In the genomic region with DNA sequence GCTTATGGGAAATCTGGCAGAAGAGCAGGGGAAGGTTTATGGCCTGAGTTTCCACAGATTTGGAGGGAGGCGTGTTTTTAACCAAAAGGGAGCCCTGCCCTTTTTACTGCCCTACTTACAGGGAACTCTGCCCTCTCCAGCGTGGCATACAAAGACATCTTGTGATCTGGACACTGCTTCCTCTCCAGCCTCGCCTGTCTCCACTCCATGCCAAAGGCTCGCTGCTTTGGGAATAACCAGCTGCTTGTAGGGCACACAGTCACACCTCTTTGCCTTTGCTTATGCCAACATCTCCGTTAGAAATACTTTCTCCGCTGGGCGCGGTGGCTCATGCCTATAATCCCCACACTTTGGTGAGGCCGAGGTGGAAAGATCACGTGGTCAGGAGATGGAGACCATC, we compare ENCODE assay signal across 27 cellular contexts.
DNase-seq lines count a peak whose midpoint lies in the region; ATAC-seq, FAIRE-seq and TF ChIP-seq lines count a peak whose summit lies in the region.
"Had no signal": no experiment of that assay in that cellular context is flagged by ENCODE, and none has a peak within 500 bp of the region (broad histone marks: within the 10 kb centered on the region; RNA-seq: fewer than 3 reads in every experiment).

No MANE protein-coding gene starts in this region.

- no peaks in the 10 kb centered on the region for H3K79me2 ChIP-seq in GM23338 (replicated peaks; ENCODE audit: insufficient read depth)

- peaks cover 3% of the 10 kb centered on the region for H3K27me3 Mint-ChIP-seq in GM23338 (ENCODE audit: insufficient read depth, low read depth, poor library complexity)
- H3K27me3 Mint-ChIP-seq: CD4-positive, alpha-beta T cell had no signal

- H3K27me3 ChIP-seq in heart right ventricle (no peaks in the 10 kb centered on the region), small intestine (ENCODE audit: control insufficient read depth in 2 of 2, insufficient read depth in 2 of 2, low read length in 2 of 2) (no peaks in the 10 kb centered on the region), GM23338 (ENCODE audit: insufficient read depth) (no peaks in the 10 kb centered on the region), foreskin keratinocyte (no peaks in the 10 kb centered on the region)
- H3K27me3 ChIP-seq: BLaER1, Peyer's patch had no signal

- no peaks in the 10 kb centered on the region for H3K9me3 Mint-ChIP-seq in GM23338
- H3K9me3 Mint-ChIP-seq: CD4-positive, alpha-beta T cell had no signal

- H3K36me3 Mint-ChIP-seq in GM23338 (ENCODE audit: low read depth) = peaks cover 4% of the 10 kb centered on the region; the same call in 2 of the 3 replicates

- H3K4me3 ChIP-seq in heart right ventricle (no peak overlapping the region), small intestine (ENCODE audit: low read depth in 1 of 2, low read length in 2 of 2) (no peak overlapping the region), GM23338 (no peak overlapping the region)
- H3K4me3 ChIP-seq: BLaER1, GM23248, Peyer's patch had no signal

- peaks cover 3 to 44% (median 30%) of the 10 kb centered on the region in 9 donors for H3K4me1 ChIP-seq in heart right ventricle
- peaks cover 2 to 3% of the 10 kb centered on the region in 2 donors for H3K4me1 ChIP-seq in small intestine (ENCODE audit: control insufficient read depth in 2 of 2, insufficient read depth in 1 of 2, low read depth in 1 of 2, low read length in 1 of 2)
- H3K4me1 ChIP-seq in GM23338 (ENCODE audit: insufficient read depth) = peaks cover 11% of the 10 kb centered on the region
- peaks cover 12% of the 10 kb centered on the region for H3K4me1 ChIP-seq in foreskin keratinocyte
- H3K4me1 ChIP-seq: BLaER1 had no signal

- no peak for DNase-seq in Right ventricle myocardium superior
- DNase-seq in Right ventricle myocardium inferior (ENCODE audit: missing footprints) = no peak
- no peak for DNase-seq in heart right ventricle
- DNase-seq in medulla oblongata (ENCODE audit: extremely low spot score) = peak; percentile 61
- peak; percentile 49 for DNase-seq in small intestine
- no peak for DNase-seq in GM23338 (ENCODE audit: low spot score)
- no peak for DNase-seq in foreskin keratinocyte
- DNase-seq: ACHN; CD4-positive, alpha-beta T cell; COR-L47; DMS79 treated with DMSO at 0.1 percent for 48 hours; GM23248; HCEC 1CT; MV-4-11; NCI-H1105 treated with DMSO at 0.1 percent for 48 hours; NCI-H2081; NCI-H2171; NCI-H345; NCI-H524; NCI-H774; NK-92 treated with Interleukin-12 subunit alpha and Interleukin-12 subunit beta, amount 100 ng/mL, for 24 hours had no signal

- H3K27ac ChIP-seq in heart right ventricle = peak overlapping the region in 5 of 10 donors; percentile 2 to 37 (median 15)
- H3K27ac ChIP-seq in small intestine (ENCODE audit: low read depth in 1 of 2, low read length in 1 of 2) = no peak overlapping the region
- H3K27ac ChIP-seq in GM23338 (ENCODE audit: low read depth) = no peak overlapping the region
- no peak overlapping the region for H3K27ac ChIP-seq in foreskin keratinocyte
- H3K27ac ChIP-seq: 22Rv1, BLaER1, GM23248, KMS-11 had no signal

- peaks cover 6% of the 10 kb centered on the region; the same call in 1 of the 2 replicates for H3K9me2 ChIP-seq in GM23338 (ENCODE audit: insufficient read depth)

- no peak overlapping the region for H3K4me3 Mint-ChIP-seq in GM23338
- H3K4me3 Mint-ChIP-seq: CD4-positive, alpha-beta T cell had no signal

- TF ChIP-seq CTCF in heart right ventricle (IDR thresholded peaks at IDR 0.05) (no peak), GM23338 (conservative IDR thresholded peaks at IDR 0.05; ENCODE audit: low read depth in 2 of 2) (no peak), foreskin keratinocyte (conservative IDR thresholded peaks at IDR 0.05) (no peak)

- no peak overlapping the region for H3K27ac Mint-ChIP-seq in GM23338
- H3K27ac Mint-ChIP-seq: CD4-positive, alpha-beta T cell had no signal

- H2AFZ ChIP-seq in GM23338 = no peak overlapping the region
- H2AFZ ChIP-seq: GM23248 had no signal

- no peaks in the 10 kb centered on the region for H3K9me3 ChIP-seq in heart right ventricle
- H3K9me3 ChIP-seq in small intestine (ENCODE audit: control insufficient read depth, low read depth) = no peaks in the 10 kb centered on the region
- H3K9me3 ChIP-seq: BLaER1, Peyer's patch had no signal

- intact Hi-C loops in Right ventricle myocardium superior (cut with DNase I) (no loop called here), Right ventricle myocardium inferior (cut with DNase I) (no loop called here), heart right ventricle (cut with DNase I) (no loop called here)

- peak; percentile 61 for ATAC-seq in Right ventricle myocardium superior (ENCODE audit: poor library complexity)
- ATAC-seq in Right ventricle myocardium inferior = no peak
- peak in 5 of 8 donors; percentile 25 to 70 (median 50) for ATAC-seq in heart right ventricle
- ATAC-seq in GM23338 = no peak
- no peak for ATAC-seq in GM19023 (IDR thresholded peaks at IDR 0.05; ENCODE audit: unreplicated experiment)
- ATAC-seq in foreskin keratinocyte = no peak

- WGBS in heart right ventricle, 2 donors = 79 to 81% methylated on average over 10 of the region's 10 CpGs
- 61 to 82% (median 78%) methylated on average over 10 of the region's 10 CpGs for WGBS in small intestine, 3 donors

- no peaks in the 10 kb centered on the region for H4K20me1 ChIP-seq in GM23338 (replicated peaks; ENCODE audit: insufficient read depth)
- H4K20me1 ChIP-seq: BLaER1 had no signal

- no peak for FAIRE-seq in small intestine (lab: Jason Lieb, UNC)
- FAIRE-seq: GM12891 had no signal

- H3K4me1 Mint-ChIP-seq in GM23338 = peaks cover 11% of the 10 kb centered on the region; the same call in 2 of the 3 replicates

- no peaks in the 10 kb centered on the region for H3F3A ChIP-seq in GM23338 (replicated peaks; ENCODE audit: low read depth)

- no peak overlapping the region for H3K4me2 ChIP-seq in GM23338
- H3K4me2 ChIP-seq: BLaER1, KMS-11 had no signal

- H3K36me3 ChIP-seq in heart right ventricle = peaks cover 0 to 31% (median 0%) of the 10 kb centered on the region in 9 donors
- H3K36me3 ChIP-seq in small intestine (ENCODE audit: control insufficient read depth in 2 of 2, insufficient read depth in 2 of 2, low read length in 2 of 2) = no peaks in the 10 kb centered on the region
- no peaks in the 10 kb centered on the region for H3K36me3 ChIP-seq in GM23338 (ENCODE audit: insufficient read depth)
- H3K36me3 ChIP-seq: Peyer's patch had no signal

TF ChIP-seq in GM23338, 12 proteins besides CTCF, POLR2A, EP300 and RAD21:
- no peak for TF ChIP-seq ZNF331 (CRISPR knock-in tag; IDR thresholded peaks at IDR 0.05; ENCODE audit: low read depth)
- TF ChIP-seq STAT1 (IDR thresholded peaks at IDR 0.05; ENCODE audit: unreplicated experiment) = no peak
- TF ChIP-seq ZNF114 (CRISPR knock-in tag; IDR thresholded peaks at IDR 0.05) = no peak

Comparison
In these comparisons a context has a peak if more than half of its experiments do, and no peak if none do; other contexts are left out.
1. ATAC-seq: peak in Right ventricle myocardium superior (single experiment) and heart right ventricle (5 of 8); none in Right ventricle myocardium inferior (single experiment), GM23338 (single experiment), GM19023 (single experiment) and foreskin keratinocyte (single experiment).
2. DNase-seq: peak in medulla oblongata (single experiment) and small intestine (single experiment); none in Right ventricle myocardium superior (single experiment), Right ventricle myocardium inferior (single experiment), heart right ventricle (0 of 2), GM23338 (single experiment) and foreskin keratinocyte (0 of 2).